In genomic region chr6:121285041-121285440, GRCh38 we compare ENCODE assay signal across 19 cellular contexts. TPM values are rescaled to one million over a fixed set of nuclear protein-coding genes. Genes with fewer than 3 reads are reported as not detected.
A peak's percentile ranks its signal among the peaks of the same experiment; 100 is the strongest.
DNase-seq lines count a peak whose midpoint lies in the region; TF ChIP-seq lines count a peak whose summit lies in the region.
"Had no signal": no experiment of that assay in that cellular context is flagged by ENCODE, and none has a peak within 500 bp of the region (broad histone marks: within the 10 kb centered on the region; RNA-seq: fewer than 3 reads in every experiment).

No MANE protein-coding gene starts in this region.

- CTCF ChIA-PET in Caco-2 (lab: Charles Lee) = no interaction called here

- H3K36me3 ChIP-seq in skeletal muscle satellite cell (ENCODE audit: insufficient read depth, low read length) (no peaks in the 10 kb centered on the region), WERI-Rb-1 (no peaks in the 10 kb centered on the region), Caco-2 (ENCODE audit: control insufficient read depth, insufficient read depth, low read length) (no peaks in the 10 kb centered on the region)

- H3K9me3 Mint-ChIP-seq in Caco-2 (ENCODE audit: unreplicated experiment) = no peaks in the 10 kb centered on the region

- no TSS peak for BruUV-seq in Caco-2 (replicated peaks; lab: Mats Ljungman, UMichigan)

- H3K4me3 Mint-ChIP-seq in Caco-2 (ENCODE audit: unreplicated experiment) = no peak overlapping the region
- H3K4me3 Mint-ChIP-seq: nephron had no signal

- intact Hi-C loops in Caco-2 (cut with micrococcal nuclease; ENCODE audit: unreplicated experiment) = no loop called here

- no peak overlapping the region for H3K9ac ChIP-seq in skeletal muscle satellite cell (ENCODE audit: low read depth, low read length)

- DNase-seq in GM04504 (ENCODE audit: low read depth) = peak; percentile 56
- peak; percentile 96 for DNase-seq in amniotic epithelial cell (ENCODE audit: low read depth)
- DNase-seq in fibroblast of villous mesenchyme (ENCODE audit: low read depth) = peak; percentile 45
- no peak for DNase-seq in WERI-Rb-1
- no peak for DNase-seq in globus pallidus (ENCODE audit: low spot score)
- DNase-seq in COLO668 (lab: John Stamatoyannopoulos, UW; ENCODE audit: unreplicated experiment) = no peak
- no peak for DNase-seq in Caco-2
- DNase-seq: activated effector memory CD4-positive, alpha-beta T cell treated with anti-CD3 and anti-CD28 coated beads, Interleukin-2, amount 50 U/mL, for 16 hours; amygdala; DMS 273 treated with DMSO at 0.1 percent for 48 hours; NCI-H1092; NCI-H2029 treated with DMSO at 0.1 percent for 48 hours; NCI-H446 treated with DMSO at 0.1 percent for 48 hours; T1000 had no signal

- no peaks in the 10 kb centered on the region for H3K36me3 Mint-ChIP-seq in Caco-2 (ENCODE audit: insufficient read depth, unreplicated experiment)

- H3K27me3 ChIP-seq in skeletal muscle satellite cell (ENCODE audit: control insufficient read depth, insufficient read depth, low read length) (no peaks in the 10 kb centered on the region), WERI-Rb-1 (ENCODE audit: insufficient read depth, low read depth, severe bottlenecking) (no peaks in the 10 kb centered on the region), Caco-2 (replicated peaks; ENCODE audit: control insufficient read depth, insufficient read depth, low read length) (no peaks in the 10 kb centered on the region)
- H3K27me3 ChIP-seq: foreskin keratinocyte had no signal

- H3K4me2 ChIP-seq in skeletal muscle satellite cell (ENCODE audit: low read length) = peak overlapping the region; percentile 36

- no peaks in the 10 kb centered on the region for H3K4me1 Mint-ChIP-seq in Caco-2 (ENCODE audit: low read depth, unreplicated experiment)
- H3K4me1 Mint-ChIP-seq: nephron had no signal

- H3K4me1 ChIP-seq in skeletal muscle satellite cell (ENCODE audit: control insufficient read depth, insufficient read depth, low read length) = peaks cover 6% of the 10 kb centered on the region
- H3K4me1 ChIP-seq in Caco-2 = no peaks in the 10 kb centered on the region
- H3K4me1 ChIP-seq: foreskin keratinocyte had no signal

- H3K9me3 ChIP-seq in skeletal muscle satellite cell (replicated peaks; ENCODE audit: low read length) = no peaks in the 10 kb centered on the region
- H3K9me3 ChIP-seq in WERI-Rb-1 (ENCODE audit: severe bottlenecking) = no peaks in the 10 kb centered on the region
- no peaks in the 10 kb centered on the region for H3K9me3 ChIP-seq in Caco-2

- H3K4me3 ChIP-seq in fibroblast of villous mesenchyme (ENCODE audit: low read depth, low read length) (no peak overlapping the region), skeletal muscle satellite cell (ENCODE audit: low read length) (no peak overlapping the region), WERI-Rb-1 (ENCODE audit: low read depth, low read length) (no peak overlapping the region), Caco-2 (ENCODE audit: low read depth, low read length) (no peak overlapping the region)
- H3K4me3 ChIP-seq: K562 had no signal

- POLR2A ChIA-PET in Caco-2 (lab: Charles Lee) = no interaction called here

- no peaks in the 10 kb centered on the region for H3K27me3 Mint-ChIP-seq in Caco-2 (ENCODE audit: insufficient read depth, unreplicated experiment)

- TF ChIP-seq CTCF in fibroblast of villous mesenchyme (IDR thresholded peaks at IDR 0.05; ENCODE audit: insufficient read depth, low read depth, low read length) (no peak), WERI-Rb-1 (IDR thresholded peaks at IDR 0.05; ENCODE audit: low read depth, low read length) (no peak), Caco-2 (IDR thresholded peaks at IDR 0.05; ENCODE audit: insufficient read depth in 1 of 2, low read depth in 1 of 2, low read length in 1 of 2, severe bottlenecking in 1 of 2, unreplicated experiment in 1 of 2) (no peak)

- H3K27ac Mint-ChIP-seq in Caco-2 (ENCODE audit: unreplicated experiment) = no peak overlapping the region
- H3K27ac Mint-ChIP-seq: nephron had no signal

- H3K27ac ChIP-seq in WERI-Rb-1 = no peak overlapping the region
- H3K27ac ChIP-seq: C4-2B, foreskin keratinocyte had no signal

RNA-seq across cellular contexts. Expression of gene TBC1D32, which starts 49.2 kb away (rescaled TPM):
- total RNA-seq in fibroblast of villous mesenchyme = 16.1 and 21.2 TPM in 2 replicates
- total RNA-seq in skeletal muscle satellite cell (2012; rRNA removed) = 8.5 and 8.6 TPM in 2 replicates
- 3.4 and 5.6 TPM in 2 replicates for total RNA-seq in Caco-2 (2022)

Comparison
In these comparisons a context has a peak if more than half of its experiments do, and no peak if none do; other contexts are left out.
1. DNase-seq: peak in GM04504 (single experiment), amniotic epithelial cell (single experiment) and fibroblast of villous mesenchyme (single experiment); none in WERI-Rb-1 (single experiment), globus pallidus (single experiment), COLO668 (single experiment) and Caco-2 (0 of 2).